ENCODE assay signal across 1 cellular context in genomic region chr16:20868890-20869289, GRCh38.
TF ChIP-seq lines count a peak whose summit lies in the region.

No MANE protein-coding gene starts in this region.

TF ChIP-seq in HepG2, 621 proteins besides CTCF, POLR2A, EP300 and RAD21 (continued from another document and continues in another):
- no peak for TF ChIP-seq ZNF703 (CRISPR knock-in tag; IDR thresholded peaks at IDR 0.05; ENCODE audit: borderline replicate concordance)
- TF ChIP-seq ZNF160 (CRISPR knock-in tag; IDR thresholded peaks at IDR 0.05), result no peak
- TF ChIP-seq ZNF616 (CRISPR knock-in tag; IDR thresholded peaks at IDR 0.05; ENCODE audit: low read depth), result no peak
- TF ChIP-seq ARNT (IDR thresholded peaks at IDR 0.05), result no peak
- TF ChIP-seq ZBTB49 (CRISPR knock-in tag; IDR thresholded peaks at IDR 0.05; ENCODE audit: borderline replicate concordance), result no peak
- no peak for TF ChIP-seq ZNF597 (CRISPR knock-in tag; IDR thresholded peaks at IDR 0.05)
- no peak for TF ChIP-seq ZNF577 (CRISPR knock-in tag; IDR thresholded peaks at IDR 0.05; ENCODE audit: borderline replicate concordance, low read depth)
- TF ChIP-seq ZNF660 (CRISPR knock-in tag; IDR thresholded peaks at IDR 0.05; ENCODE audit: borderline replicate concordance, low read depth), result no peak
- no peak for TF ChIP-seq RBM39 (IDR thresholded peaks at IDR 0.05; ENCODE audit: low read depth, low read length, poor library complexity, severe bottlenecking)
- no peak for TF ChIP-seq BRF2 (CRISPR knock-in tag; IDR thresholded peaks at IDR 0.05)
- no peak for TF ChIP-seq BCLAF1 (IDR thresholded peaks at IDR 0.05)
- no peak for TF ChIP-seq ZNF276 (CRISPR knock-in tag; IDR thresholded peaks at IDR 0.05; ENCODE audit: low read depth)
- no peak for TF ChIP-seq ZBTB42 (CRISPR knock-in tag; IDR thresholded peaks at IDR 0.05)
- TF ChIP-seq ZNF512 (CRISPR knock-in tag; IDR thresholded peaks at IDR 0.05), result no peak
- no peak for TF ChIP-seq SETDB1 (CRISPR knock-in tag; IDR thresholded peaks at IDR 0.05; ENCODE audit: borderline replicate concordance)
- TF ChIP-seq MEF2D (CRISPR knock-in tag; IDR thresholded peaks at IDR 0.05), result no peak
- peak; percentile 29; the same call in 1 of the 2 replicates for TF ChIP-seq BRD4 (CRISPR knock-in tag; IDR thresholded peaks at IDR 0.05)
- TF ChIP-seq CHD4 (IDR thresholded peaks at IDR 0.05; ENCODE audit: borderline replicate concordance, low read length), result no peak
- TF ChIP-seq ZNF652 (CRISPR knock-in tag; IDR thresholded peaks at IDR 0.05; ENCODE audit: borderline replicate concordance, low read depth), result peak; percentile 52; the same call in 1 of the 2 replicates
- no peak for TF ChIP-seq ZNF709 (CRISPR knock-in tag; IDR thresholded peaks at IDR 0.05)
- TF ChIP-seq GATAD1 (CRISPR knock-in tag; IDR thresholded peaks at IDR 0.05), result no peak
- TF ChIP-seq SIX1 (CRISPR knock-in tag; IDR thresholded peaks at IDR 0.05; ENCODE audit: borderline replicate concordance), result no peak
- no peak for TF ChIP-seq THYN1 (CRISPR knock-in tag; IDR thresholded peaks at IDR 0.05; ENCODE audit: borderline replicate concordance, low read depth)
- TF ChIP-seq ZSCAN21 (CRISPR knock-in tag; IDR thresholded peaks at IDR 0.05; ENCODE audit: borderline replicate concordance), result no peak
- TF ChIP-seq ZXDC (CRISPR knock-in tag; IDR thresholded peaks at IDR 0.05), result no peak
- no peak for TF ChIP-seq ZBTB26 (CRISPR knock-in tag; IDR thresholded peaks at IDR 0.05; ENCODE audit: borderline replicate concordance)
- peak; percentile 16; the same call in 1 of the 2 replicates for TF ChIP-seq CEBPG (CRISPR knock-in tag; IDR thresholded peaks at IDR 0.05)
- TF ChIP-seq NFAT5 (CRISPR knock-in tag; IDR thresholded peaks at IDR 0.05), result no peak
- no peak for TF ChIP-seq LBX2 (CRISPR knock-in tag; IDR thresholded peaks at IDR 0.05; ENCODE audit: borderline replicate concordance)
- TF ChIP-seq ZIK1 (CRISPR knock-in tag; IDR thresholded peaks at IDR 0.05; ENCODE audit: borderline replicate concordance, low read depth), result no peak
- TF ChIP-seq TFDP2 (CRISPR knock-in tag; IDR thresholded peaks at IDR 0.05), result no peak
- no peak for TF ChIP-seq SMAD9 (CRISPR knock-in tag; IDR thresholded peaks at IDR 0.05)
- TF ChIP-seq NR2C2 (CRISPR knock-in tag; IDR thresholded peaks at IDR 0.05; ENCODE audit: borderline replicate concordance), result no peak
- TF ChIP-seq ZMAT5 (CRISPR knock-in tag; IDR thresholded peaks at IDR 0.05; ENCODE audit: borderline replicate concordance, low read depth), result no peak
